In genomic region chr3:50171540-50172301, GRCh38 we compare ENCODE assay signal across 16 cellular contexts. TPM values are rescaled to one million over a fixed set of nuclear protein-coding genes. Genes with fewer than 3 reads are reported as not detected.
DNase-seq lines count a peak whose midpoint lies in the region; ATAC-seq and TF ChIP-seq lines count a peak whose summit lies in the region.
"Had no signal": no experiment of that assay in that cellular context is flagged by ENCODE, and none has a peak within 500 bp of the region (broad histone marks: within the 10 kb centered on the region; RNA-seq: fewer than 3 reads in every experiment).

No MANE protein-coding gene starts in this region.

- H3K4me2 ChIP-seq in hepatocyte: no peak overlapping the region

- no peak overlapping the region for H3K4me3 Mint-ChIP-seq in CD14-positive monocyte
- H3K4me3 Mint-ChIP-seq: activated naive CD8-positive, alpha-beta T cell; type B pancreatic cell had no signal

- intact Hi-C loops in CD14-positive monocyte (cut with micrococcal nuclease) (no loop called here), psoas muscle (cut with DNase I) (no loop called here)

- H3K79me2 ChIP-seq in hepatocyte: peaks cover 2% of the 10 kb centered on the region

- no peaks in the 10 kb centered on the region for H3K9me3 Mint-ChIP-seq in CD14-positive monocyte
- H3K9me3 Mint-ChIP-seq: type B pancreatic cell had no signal

- no peaks in the 10 kb centered on the region for H3K36me3 Mint-ChIP-seq in CD14-positive monocyte
- H3K36me3 Mint-ChIP-seq: activated naive CD8-positive, alpha-beta T cell; type B pancreatic cell had no signal

- TF ChIP-seq RAD21 in Ishikawa (IDR thresholded peaks at IDR 0.05; ENCODE audit: low read depth): no peak

- H2AFZ ChIP-seq in hepatocyte: no peak overlapping the region

- H3K27ac Mint-ChIP-seq in CD14-positive monocyte: peak overlapping the region in 4 of 7 donors; percentile 25 to 87 (median 39)
- H3K27ac Mint-ChIP-seq: activated naive CD8-positive, alpha-beta T cell; type B pancreatic cell had no signal

- H3K27me3 Mint-ChIP-seq in CD14-positive monocyte (ENCODE audit: low read depth in 3 of 3): peaks cover 2 to 4% (median 3%) of the 10 kb centered on the region in 3 donors
- H3K27me3 Mint-ChIP-seq: activated naive CD8-positive, alpha-beta T cell; type B pancreatic cell had no signal

- no peak; the same call in 1 of the 2 replicates for TF ChIP-seq EP300 in Ishikawa (IDR thresholded peaks at IDR 0.05; ENCODE audit: borderline replicate concordance)

- H4K20me1 ChIP-seq in hepatocyte (ENCODE audit: insufficient read depth, poor library complexity, severe bottlenecking): peaks cover 17% of the 10 kb centered on the region

- ATAC-seq in psoas muscle (peak; percentile 44 to 92 (median 58)), GM18517 (IDR thresholded peaks at IDR 0.05; ENCODE audit: unreplicated experiment) (no peak), GM21515 (IDR thresholded peaks at IDR 0.05; ENCODE audit: unreplicated experiment) (no peak)

- H3K4me1 Mint-ChIP-seq in CD14-positive monocyte: peaks cover 20% of the 10 kb centered on the region

- H3K36me3 ChIP-seq in hepatocyte (replicated peaks; ENCODE audit: insufficient read depth, low read depth): no peaks in the 10 kb centered on the region
- peaks cover 0 to 28% of the 10 kb centered on the region in 2 donors for H3K36me3 ChIP-seq in psoas muscle (ENCODE audit: insufficient read depth in 1 of 2, low read depth in 1 of 2)

- peaks cover 9% of the 10 kb centered on the region for H3K4me1 ChIP-seq in hepatocyte (ENCODE audit: insufficient read depth)
- H3K4me1 ChIP-seq in psoas muscle: peaks cover 62% of the 10 kb centered on the region

- H3K27ac ChIP-seq in hepatocyte (no peak overlapping the region), psoas muscle (peak overlapping the region; percentile 76)

- DNase-seq in CD14-positive monocyte (ENCODE audit: low spot score) (no peak), hepatocyte (ENCODE audit: low spot score) (peak; percentile 48), psoas muscle (peak in 1 of 2 donors; percentile 52), SHP77 treated with DMSO at 0.1 percent for 48 hours (lab: John Stamatoyannopoulos, UW) (no peak), GM19240 (ENCODE audit: insufficient read length, low spot score) (no peak)
- DNase-seq: activated CD4-positive, alpha-beta T cell treated with anti-CD3 and anti-CD28 coated beads for 48 hours; effector CD4-positive, alpha-beta T cell; foreskin melanocyte; MV-4-11; NCI-H774; stimulated activated CD4-positive, alpha-beta T cell treated with anti-CD3 and anti-CD28 coated beads, Interleukin-2, amount 100 ng/mL, for 48 hours had no signal

- H3K9me2 ChIP-seq in hepatocyte (replicated peaks; ENCODE audit: insufficient read depth): no peaks in the 10 kb centered on the region

- H3K9me3 ChIP-seq in hepatocyte (ENCODE audit: low read depth) (no peaks in the 10 kb centered on the region), psoas muscle (no peaks in the 10 kb centered on the region)

- peaks cover under 1% of the 10 kb centered on the region for H3K27me3 ChIP-seq in hepatocyte
- H3K27me3 ChIP-seq in psoas muscle (ENCODE audit: insufficient read depth in 3 of 3, low read length in 2 of 3): no peaks in the 10 kb centered on the region

- TF ChIP-seq CTCF in CD14-positive monocyte (IDR thresholded peaks at IDR 0.05) (no peak), hepatocyte (IDR thresholded peaks at IDR 0.05; ENCODE audit: poor library complexity) (no peak), psoas muscle (IDR thresholded peaks at IDR 0.05) (no peak)

- no peak overlapping the region for H3K4me3 ChIP-seq in hepatocyte
- H3K4me3 ChIP-seq in psoas muscle: no peak overlapping the region

- 77% methylated on average over 18 of the region's 21 CpGs for WGBS in hepatocyte (ENCODE audit: low lambda C conversion rate, missing lambda C conversion rate)
- 26 to 35% (median 30%) methylated on average over 19 to 21 of the region's 21 CpGs for WGBS in psoas muscle, 3 donors

TF ChIP-seq in Ishikawa, 13 proteins besides CTCF, POLR2A, EP300 and RAD21:
- 0 out of 2 replicates have a peak, but pooled peaks have one; percentile 12 for TF ChIP-seq NFIC (IDR thresholded peaks at IDR 0.05)
- no peak for TF ChIP-seq ZBTB7A (IDR thresholded peaks at IDR 0.05; ENCODE audit: low read depth)
- no peak for TF ChIP-seq CEBPB (IDR thresholded peaks at IDR 0.05)
- no peak for TF ChIP-seq TEAD4 (IDR thresholded peaks at IDR 0.05)
- no peak for TF ChIP-seq FOXM1 (IDR thresholded peaks at IDR 0.05; ENCODE audit: borderline replicate concordance, low read depth)
- no peak for TF ChIP-seq REST (IDR thresholded peaks at IDR 0.05; ENCODE audit: low read depth)
- TF ChIP-seq MAX (IDR thresholded peaks at IDR 0.05): no peak

RNA-seq across cellular contexts. Expression of gene SEMA3F, which starts 16.6 kb away (rescaled TPM):
- polyA plus RNA-seq in CD14-positive monocyte (not detected), hepatocyte (13.9 and 16.8 TPM in 2 replicates), psoas muscle (1 to 10 TPM; 4.7 to 7.6 (median 6.8) TPM)
- total RNA-seq in hepatocyte (11.8 and 15.5 TPM in 2 replicates), psoas muscle (10 to 100 TPM in 3 of 4 donors, 1 to 10 TPM in 1; 7.0 to 13.7 (median 12.3) TPM)

RNA-seq across cellular contexts. Expression of gene GNAT1, which starts 19.7 kb away (rescaled TPM):
- polyA plus RNA-seq in CD14-positive monocyte: not detected
- not detected in 2 replicates for total RNA-seq in hepatocyte
- not detected in 2 replicates for polyA plus RNA-seq in hepatocyte
- not detected for total RNA-seq in psoas muscle
- not detected for polyA plus RNA-seq in psoas muscle

RNA-seq across cellular contexts. Expression of gene SLC38A3, which starts 33.4 kb away (rescaled TPM):
- polyA plus RNA-seq in CD14-positive monocyte (not detected), hepatocyte (37.9 and 56.6 TPM in 2 replicates), psoas muscle (1 to 10 TPM in 2 of 3 donors, under 1 TPM in 1; 0.12 to 4.5 (median 1.3) TPM)
- total RNA-seq in hepatocyte (22.6 and 24.7 TPM in 2 replicates), psoas muscle (10 to 100 TPM in 1 of 4 donors, 1 to 10 TPM in 3; 1.7 to 12.7 (median 5.4) TPM)

Comparison
In these comparisons a context has a peak if more than half of its experiments do, and no peak if none do; other contexts are left out.
1. ATAC-seq: peak in psoas muscle (4 of 4); none in GM18517 (single experiment) and GM21515 (single experiment).
2. RNA of gene SEMA3F, which starts 16.6 kb away (polyA plus RNA-seq): 13.9 to 16.8 TPM in hepatocyte and 4.7 to 7.6 TPM in psoas muscle; not detected in CD14-positive monocyte; every median in the first group is over 4 times any median in the second.